8 cellular contexts compared by ENCODE assay signal in the genomic region with DNA sequence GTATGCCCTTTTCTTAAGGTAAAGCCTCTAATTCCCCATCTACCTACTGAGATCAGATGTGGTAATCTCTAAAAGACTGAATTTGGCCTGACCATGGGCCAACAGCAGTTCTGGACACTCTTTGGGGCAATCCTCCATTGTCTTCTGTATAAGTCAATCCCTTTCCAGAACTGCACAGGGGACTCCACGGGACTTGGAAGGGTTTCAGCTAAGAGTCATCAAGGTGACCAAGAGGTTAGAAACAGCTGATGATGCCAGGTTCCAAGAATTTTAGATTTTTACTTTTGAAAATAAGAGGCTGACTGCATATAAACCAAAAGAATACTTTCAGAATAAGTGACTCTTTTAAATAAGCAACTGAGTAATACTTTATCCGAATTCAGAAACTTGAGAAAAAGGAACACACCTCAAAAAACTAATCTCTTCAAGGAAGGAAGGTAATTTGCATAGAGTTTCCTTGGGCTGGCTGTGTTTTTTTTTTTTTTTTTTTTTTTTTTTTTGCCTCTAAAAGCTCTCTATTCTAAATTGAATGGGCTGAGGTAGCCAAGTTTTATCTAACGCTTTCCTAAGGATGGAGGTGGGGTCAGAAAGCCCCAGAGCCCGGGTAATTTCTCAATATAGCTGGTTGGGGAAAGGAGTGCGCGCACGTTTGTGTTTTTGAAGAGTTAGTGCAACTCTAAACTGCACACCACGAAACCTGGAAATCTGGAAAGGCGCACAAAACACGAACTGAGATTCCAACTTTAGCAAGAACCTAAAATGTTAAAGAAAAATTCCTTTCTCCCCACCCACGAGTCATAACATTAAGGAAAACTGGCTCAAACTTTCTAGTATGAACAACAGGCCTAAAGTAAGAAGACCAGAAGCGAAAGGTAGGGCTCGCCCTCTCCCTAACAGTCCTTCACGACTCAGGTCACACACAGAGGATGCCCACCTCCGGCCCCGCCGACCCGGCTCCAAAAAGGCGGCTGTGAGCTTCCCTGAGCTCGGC. TPM values are rescaled to one million over a fixed set of nuclear protein-coding genes. Genes with fewer than 3 reads are reported as not detected.
A peak's percentile ranks its signal among the peaks of the same experiment; 100 is the strongest.
DNase-seq lines count a peak whose midpoint lies in the region; ATAC-seq, FAIRE-seq and TF ChIP-seq lines count a peak whose summit lies in the region.

No MANE protein-coding gene starts in this region.

- BruUV-seq in MCF 10A (replicated peaks; lab: Mats Ljungman, UMichigan), result TSS peak; percentile 41

- no peaks in the 10 kb centered on the region for H3K27me3 ChIP-seq in aorta (ENCODE audit: control insufficient read depth in 1 of 2, insufficient read depth in 2 of 2, low read length in 1 of 2)

- H3K4me3 ChIP-seq in AG10803 (ENCODE audit: low read length) (peak overlapping the region; percentile 76), aorta (ENCODE audit: low read length in 2 of 2) (peak overlapping the region; percentile 61 to 93)

- H3K4me1 ChIP-seq in aorta (ENCODE audit: control insufficient read depth in 1 of 2, insufficient read depth in 2 of 2, low read length in 2 of 2), result peaks cover 0 to 4% of the 10 kb centered on the region in 2 donors

- CTCF ChIA-PET in MCF 10A (lab: Yijun Ruan, JAX), result interaction anchor here (0.6 to 1.5 kb wide), 6 partner anchors 10 to 899 kb away, joined by 3 to 9 read pairs (median 4); no protein-coding TSS in a partner anchor

- H3K36me3 ChIP-seq in aorta (ENCODE audit: control insufficient read depth in 1 of 2, insufficient read depth in 2 of 2, low read length in 1 of 2), result peaks cover 0 to 9% of the 10 kb centered on the region in 2 donors

- peaks cover 22% of the 10 kb centered on the region for H3K4me1 Mint-ChIP-seq in MCF 10A (ENCODE audit: insufficient read depth, unreplicated experiment)
- peaks cover 29% of the 10 kb centered on the region for H3K4me1 Mint-ChIP-seq in memory B cell

- H3K9me3 ChIP-seq in aorta (ENCODE audit: control insufficient read depth, low read length), result no peaks in the 10 kb centered on the region

- ATAC-seq in memory B cell (ENCODE audit: low read depth) (no peak), aorta (ENCODE audit: low FRiP score) (no peak), GM18873 (IDR thresholded peaks at IDR 0.05; ENCODE audit: low FRiP score, unreplicated experiment) (no peak)

- POLR2A ChIA-PET in MCF 10A (lab: Yijun Ruan, JAX), result interaction anchor here (0.5 to 5.2 kb wide), 24 partner anchors 9 to 1246 kb away, joined by 3 to 63 read pairs (median 4); a partner anchor contains a TSS

- no peak for FAIRE-seq in urothelium cell line (lab: Jason Lieb, UNC)

- H3K27me3 Mint-ChIP-seq in MCF 10A (ENCODE audit: insufficient read depth, unreplicated experiment), result no peaks in the 10 kb centered on the region
- no peaks in the 10 kb centered on the region for H3K27me3 Mint-ChIP-seq in memory B cell

- 0 to 1% methylated on average over 20 of the region's 20 CpGs for WGBS in aorta, 2 donors

- H3K27ac ChIP-seq in aorta (ENCODE audit: low read depth in 1 of 2, low read length in 2 of 2), result peak overlapping the region; percentile 93 to 98

- peak overlapping the region; percentile 92 for H3K27ac Mint-ChIP-seq in MCF 10A (ENCODE audit: low read depth, unreplicated experiment)
- H3K27ac Mint-ChIP-seq in memory B cell, result peak overlapping the region; percentile 85

- TF ChIP-seq CTCF in AG10803 (conservative IDR thresholded peaks at IDR 0.05; ENCODE audit: low read length) (no peak), MCF 10A (IDR thresholded peaks at IDR 0.05; ENCODE audit: unreplicated experiment) (no peak)

- intact Hi-C loops in MCF 10A (cut with micrococcal nuclease) (no loop called here), aorta (cut with DNase I) (loop anchor here (5.0 to 10.0 kb wide), 3 partner anchors 74 to 406 kb away; a partner anchor contains a TSS)

- peaks cover 52% of the 10 kb centered on the region for H3K36me3 Mint-ChIP-seq in MCF 10A (ENCODE audit: insufficient read depth, unreplicated experiment)
- H3K36me3 Mint-ChIP-seq in memory B cell, result peaks cover 26% of the 10 kb centered on the region

- DNase-seq in AG10803 (ENCODE audit: low read depth) (peak; percentile 23), HT-29 (ENCODE audit: low spot score) (peak; percentile 9), MCF 10A (ENCODE audit: unreplicated experiment) (peak; percentile 24), memory B cell (ENCODE audit: low spot score in 2 of 2) (no peak), aorta (no peak), urothelium cell line (ENCODE audit: low spot score) (no peak), SKM-1 treated with dmso at 0.1 percent for 144 hours (lab: John Stamatoyannopoulos, UW; ENCODE audit: unreplicated experiment) (no peak)

- H3K4me3 Mint-ChIP-seq in MCF 10A (ENCODE audit: unreplicated experiment), result peak overlapping the region; percentile 92
- peak overlapping the region; percentile 85 for H3K4me3 Mint-ChIP-seq in memory B cell

- no peaks in the 10 kb centered on the region for H3K9me3 Mint-ChIP-seq in MCF 10A (ENCODE audit: unreplicated experiment)
- H3K9me3 Mint-ChIP-seq in memory B cell, result no peaks in the 10 kb centered on the region

RNA-seq across cellular contexts. Expression of a gene that starts 1.3 kb away (rescaled TPM):
- total RNA-seq in HT-29 (2014; rRNA removed; shearing (Covaris generic)), result 347 and 349 TPM in 2 replicates
- total RNA-seq in MCF 10A (2022) (146 and 156 TPM in 2 replicates), aorta (100 to 1,000 TPM; 187 to 192 TPM)
- polyA plus RNA-seq in aorta, result 10 to 100 TPM; 50.5 to 70.9 TPM

RNA-seq across cellular contexts. Expression of a gene that starts 8.6 kb away (rescaled TPM):
- total RNA-seq in HT-29 (2014; rRNA removed; shearing (Covaris generic)), result 51.1 and 62.5 TPM in 2 replicates
- total RNA-seq in MCF 10A (2022) (20.2 and 21.2 TPM in 2 replicates), aorta (10 to 100 TPM in 1 of 2 donors, 1 to 10 TPM in 1; 7.8 to 17.8 TPM)
- 10 to 100 TPM in 1 of 2 donors, 1 to 10 TPM in 1; 3.6 to 17.3 TPM for polyA plus RNA-seq in aorta

RNA-seq across cellular contexts. Expression of a gene that starts 25.3 kb away (rescaled TPM):
- 33.4 and 38.5 TPM in 2 replicates for total RNA-seq in HT-29 (2014; rRNA removed; shearing (Covaris generic))
- total RNA-seq in MCF 10A (2022), result 34.8 and 39.2 TPM in 2 replicates
- total RNA-seq in aorta, result 10 to 100 TPM; 12.0 to 16.8 TPM
- polyA plus RNA-seq in aorta, result 10 to 100 TPM in 1 of 2 donors, 1 to 10 TPM in 1; 8.8 to 22.5 TPM

RNA-seq across cellular contexts. Expression of a gene that starts 31.8 kb away (rescaled TPM):
- 252 and 264 TPM in 2 replicates for total RNA-seq in HT-29 (2014; rRNA removed; shearing (Covaris generic))
- 203 and 209 TPM in 2 replicates for total RNA-seq in MCF 10A (2022)
- total RNA-seq in aorta, result 10 to 100 TPM; 47.2 to 49.2 TPM
- polyA plus RNA-seq in aorta, result 10 to 100 TPM; 74.5 to 85.3 TPM

RNA-seq across cellular contexts. Expression of a gene that starts 44.5 kb away (rescaled TPM):
- total RNA-seq in HT-29 (2014; rRNA removed; shearing (Covaris generic)), result 13.1 and 13.8 TPM in 2 replicates
- total RNA-seq in MCF 10A (2022), result 26.0 and 36.2 TPM in 2 replicates
- 10 to 100 TPM; 25.4 to 29.6 TPM for total RNA-seq in aorta
- polyA plus RNA-seq in aorta, result 10 to 100 TPM; 11.8 to 34.0 TPM

Comparison
In these comparisons a context has a peak if more than half of its experiments do, and no peak if none do; other contexts are left out.
1. DNase-seq: peak in AG10803 (single experiment), HT-29 (single experiment) and MCF 10A (single experiment); none in memory B cell (0 of 2), aorta (0 of 2), urothelium cell line (single experiment) and SKM-1 treated with dmso at 0.1 percent for 144 hours (single experiment).